Comparison of ENCODE assay signal across 1 cellular context in the genomic region with DNA sequence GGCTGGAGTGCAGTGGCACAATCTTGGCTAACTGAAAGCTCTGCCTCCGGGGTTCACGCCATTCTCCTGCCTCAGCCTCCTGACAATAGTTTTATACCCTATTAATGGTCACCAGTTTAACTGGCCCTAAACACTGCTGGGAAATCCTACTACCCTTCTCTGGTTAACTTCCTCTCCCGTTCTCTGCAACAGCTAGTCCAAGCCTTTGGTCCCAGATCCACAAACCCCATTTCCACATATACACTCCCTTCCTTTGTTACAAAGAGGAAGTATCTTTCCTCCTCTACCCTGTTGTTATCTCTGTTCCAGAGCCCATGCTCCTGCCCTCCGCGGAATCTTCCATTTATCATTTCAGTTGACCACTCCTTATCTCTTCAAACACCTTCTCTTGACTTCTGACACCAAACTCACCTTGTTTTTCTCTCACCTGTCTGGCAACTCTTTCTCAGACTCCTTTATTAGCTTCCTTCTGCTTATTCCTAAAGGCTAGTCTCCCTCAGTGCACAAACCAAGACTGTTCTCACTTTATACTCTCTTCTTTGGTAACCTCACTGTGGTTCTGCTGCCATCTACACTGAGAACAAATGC.
TF ChIP-seq lines count a peak whose summit lies in the region.

No MANE protein-coding gene starts in this region.

TF ChIP-seq in K562, 482 proteins besides CTCF, POLR2A, EP300 and RAD21 (continued from another document):
- TF ChIP-seq, protein P1, sequence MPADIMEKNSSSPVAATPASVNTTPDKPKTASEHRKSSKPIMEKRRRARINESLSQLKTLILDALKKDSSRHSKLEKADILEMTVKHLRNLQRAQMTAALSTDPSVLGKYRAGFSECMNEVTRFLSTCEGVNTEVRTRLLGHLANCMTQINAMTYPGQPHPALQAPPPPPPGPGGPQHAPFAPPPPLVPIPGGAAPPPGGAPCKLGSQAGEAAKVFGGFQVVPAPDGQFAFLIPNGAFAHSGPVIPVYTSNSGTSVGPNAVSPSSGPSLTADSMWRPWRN (IDR thresholded peaks at IDR 0.05; ENCODE audit: low read depth) = peak; percentile 43; the same call in 1 of the 2 replicates
- TF ChIP-seq ERF (CRISPR knock-in tag; IDR thresholded peaks at IDR 0.05) (0 out of 2 replicates have a peak, but pooled peaks have one; percentile 26), ELF1 (tag; IDR thresholded peaks at IDR 0.05) (peak; percentile 40; the same call in 1 of the 2 replicates), TCF7 (IDR thresholded peaks at IDR 0.05; ENCODE audit: borderline replicate concordance) (0 out of 2 replicates have a peak, but pooled peaks have one; percentile 70), KDM1A (IDR thresholded peaks at IDR 0.05) (peak; percentile 73 to 81; a peak in 3 of 4 replicates), BRD9 (IDR thresholded peaks at IDR 0.05; ENCODE audit: low read depth, partially characterized antibody) (peak; percentile 65), ZNF766 (CRISPR knock-in tag; conservative IDR thresholded peaks at IDR 0.05) (peak; percentile 88), BDP1 (IDR thresholded peaks at IDR 0.05; ENCODE audit: insufficient read depth, insufficient read length) (no peak), ZBED1 (IDR thresholded peaks at IDR 0.05) (0 out of 2 replicates have a peak, but pooled peaks have one; percentile 72), TBP (optimal IDR thresholded peaks at IDR 0.05; ENCODE audit: low read depth, low read length) (peak; percentile 14), ZNF24 (IDR thresholded peaks at IDR 0.05) (peak; percentile 55; the same call in 1 of the 2 replicates), ZNF586 (CRISPR knock-in tag; conservative IDR thresholded peaks at IDR 0.05) (no peak), NBN (IDR thresholded peaks at IDR 0.05; ENCODE audit: low read depth) (peak; percentile 97), ILK (tag; IDR thresholded peaks at IDR 0.05; ENCODE audit: borderline replicate concordance, low read depth) (no peak), YBX1 (IDR thresholded peaks at IDR 0.05) (no peak), LCOR (CRISPR knock-in tag; IDR thresholded peaks at IDR 0.05) (no peak), NFRKB (IDR thresholded peaks at IDR 0.05; ENCODE audit: low read depth) (peak; percentile 68; the same call in 1 of the 2 replicates), ELF4 (CRISPR knock-in tag; IDR thresholded peaks at IDR 0.05) (peak; percentile 95), ZBTB7A (IDR thresholded peaks at IDR 0.05; ENCODE audit: borderline replicate concordance, control insufficient read depth, low read depth, low read length) (no peak), GABPB1 (CRISPR knock-in tag; IDR thresholded peaks at IDR 0.05) (0 out of 2 replicates have a peak, but pooled peaks have one; percentile 37), ZNF644 (tag; IDR thresholded peaks at IDR 0.05; ENCODE audit: low read depth) (no peak; the same call in 1 of the 2 replicates), CCNT2 (IDR thresholded peaks at IDR 0.05; ENCODE audit: borderline replicate concordance, extremely low read depth, insufficient read length, low read depth, low read length) (peak; percentile 74), FOXJ3 (CRISPR knock-in tag; IDR thresholded peaks at IDR 0.05) (no peak), ZNF584 (CRISPR knock-in tag; IDR thresholded peaks at IDR 0.05; ENCODE audit: low read depth) (peak; percentile 65; the same call in 1 of the 2 replicates), DDX20 (tag; IDR thresholded peaks at IDR 0.05; ENCODE audit: low read depth) (no peak), CBFB (CRISPR knock-in tag; IDR thresholded peaks at IDR 0.05) (no peak), THRAP3 (IDR thresholded peaks at IDR 0.05; ENCODE audit: borderline replicate concordance) (no peak), NR2C2 (CRISPR knock-in tag; IDR thresholded peaks at IDR 0.05) (no peak), NR2C2 (tag; IDR thresholded peaks at IDR 0.05) (peak; percentile 52), NFIX (CRISPR knock-in tag; IDR thresholded peaks at IDR 0.05; ENCODE audit: low read depth) (no peak), CBFA2T2 (conservative IDR thresholded peaks at IDR 0.05) (peak; percentile 94), ZNF561 (CRISPR knock-in tag; conservative IDR thresholded peaks at IDR 0.05) (no peak), SPI1 (IDR thresholded peaks at IDR 0.05; ENCODE audit: borderline replicate concordance, low read depth, low read length) (peak; percentile 75; the same call in 1 of the 2 replicates), SAFB2 (IDR thresholded peaks at IDR 0.05; ENCODE audit: borderline replicate concordance, low read depth, low read length, severe bottlenecking) (no peak), TOE1 (IDR thresholded peaks at IDR 0.05; ENCODE audit: borderline replicate concordance) (peak; percentile 56; the same call in 1 of the 2 replicates), TOE1 (CRISPR knock-in tag; IDR thresholded peaks at IDR 0.05; ENCODE audit: borderline replicate concordance, low read depth) (no peak)
- TF ChIP-seq, protein P2, sequence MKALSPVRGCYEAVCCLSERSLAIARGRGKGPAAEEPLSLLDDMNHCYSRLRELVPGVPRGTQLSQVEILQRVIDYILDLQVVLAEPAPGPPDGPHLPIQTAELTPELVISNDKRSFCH (CRISPR knock-in tag; IDR thresholded peaks at IDR 0.05) = no peak
- TF ChIP-seq, protein P2 (tag; IDR thresholded peaks at IDR 0.05) = peak; percentile 76; the same call in 1 of the 2 replicates
- TF ChIP-seq, protein P3, sequence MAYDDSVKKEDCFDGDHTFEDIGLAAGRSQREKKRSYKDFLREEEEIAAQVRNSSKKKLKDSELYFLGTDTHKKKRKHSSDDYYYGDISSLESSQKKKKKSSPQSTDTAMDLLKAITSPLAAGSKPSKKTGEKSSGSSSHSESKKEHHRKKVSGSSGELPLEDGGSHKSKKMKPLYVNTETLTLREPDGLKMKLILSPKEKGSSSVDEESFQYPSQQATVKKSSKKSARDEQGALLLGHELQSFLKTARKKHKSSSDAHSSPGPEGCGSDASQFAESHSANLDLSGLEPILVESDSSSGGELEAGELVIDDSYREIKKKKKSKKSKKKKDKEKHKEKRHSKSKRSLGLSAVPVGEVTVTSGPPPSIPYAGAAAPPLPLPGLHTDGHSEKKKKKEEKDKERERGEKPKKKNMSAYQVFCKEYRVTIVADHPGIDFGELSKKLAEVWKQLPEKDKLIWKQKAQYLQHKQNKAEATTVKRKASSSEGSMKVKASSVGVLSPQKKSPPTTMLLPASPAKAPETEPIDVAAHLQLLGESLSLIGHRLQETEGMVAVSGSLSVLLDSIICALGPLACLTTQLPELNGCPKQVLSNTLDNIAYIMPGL (CRISPR knock-in tag; IDR thresholded peaks at IDR 0.05) = no peak
- TF ChIP-seq, protein P4, sequence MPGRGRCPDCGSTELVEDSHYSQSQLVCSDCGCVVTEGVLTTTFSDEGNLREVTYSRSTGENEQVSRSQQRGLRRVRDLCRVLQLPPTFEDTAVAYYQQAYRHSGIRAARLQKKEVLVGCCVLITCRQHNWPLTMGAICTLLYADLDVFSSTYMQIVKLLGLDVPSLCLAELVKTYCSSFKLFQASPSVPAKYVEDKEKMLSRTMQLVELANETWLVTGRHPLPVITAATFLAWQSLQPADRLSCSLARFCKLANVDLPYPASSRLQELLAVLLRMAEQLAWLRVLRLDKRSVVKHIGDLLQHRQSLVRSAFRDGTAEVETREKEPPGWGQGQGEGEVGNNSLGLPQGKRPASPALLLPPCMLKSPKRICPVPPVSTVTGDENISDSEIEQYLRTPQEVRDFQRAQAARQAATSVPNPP (IDR thresholded peaks at IDR 0.05; ENCODE audit: borderline replicate concordance, insufficient read depth, insufficient read length) = no peak
- TF ChIP-seq, protein P5, sequence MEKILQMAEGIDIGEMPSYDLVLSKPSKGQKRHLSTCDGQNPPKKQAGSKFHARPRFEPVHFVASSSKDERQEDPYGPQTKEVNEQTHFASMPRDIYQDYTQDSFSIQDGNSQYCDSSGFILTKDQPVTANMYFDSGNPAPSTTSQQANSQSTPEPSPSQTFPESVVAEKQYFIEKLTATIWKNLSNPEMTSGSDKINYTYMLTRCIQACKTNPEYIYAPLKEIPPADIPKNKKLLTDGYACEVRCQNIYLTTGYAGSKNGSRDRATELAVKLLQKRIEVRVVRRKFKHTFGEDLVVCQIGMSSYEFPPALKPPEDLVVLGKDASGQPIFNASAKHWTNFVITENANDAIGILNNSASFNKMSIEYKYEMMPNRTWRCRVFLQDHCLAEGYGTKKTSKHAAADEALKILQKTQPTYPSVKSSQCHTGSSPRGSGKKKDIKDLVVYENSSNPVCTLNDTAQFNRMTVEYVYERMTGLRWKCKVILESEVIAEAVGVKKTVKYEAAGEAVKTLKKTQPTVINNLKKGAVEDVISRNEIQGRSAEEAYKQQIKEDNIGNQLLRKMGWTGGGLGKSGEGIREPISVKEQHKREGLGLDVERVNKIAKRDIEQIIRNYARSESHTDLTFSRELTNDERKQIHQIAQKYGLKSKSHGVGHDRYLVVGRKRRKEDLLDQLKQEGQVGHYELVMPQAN (IDR thresholded peaks at IDR 0.05; ENCODE audit: borderline replicate concordance) = peak; percentile 57; the same call in 1 of the 2 replicates
- TF ChIP-seq, protein P6, sequence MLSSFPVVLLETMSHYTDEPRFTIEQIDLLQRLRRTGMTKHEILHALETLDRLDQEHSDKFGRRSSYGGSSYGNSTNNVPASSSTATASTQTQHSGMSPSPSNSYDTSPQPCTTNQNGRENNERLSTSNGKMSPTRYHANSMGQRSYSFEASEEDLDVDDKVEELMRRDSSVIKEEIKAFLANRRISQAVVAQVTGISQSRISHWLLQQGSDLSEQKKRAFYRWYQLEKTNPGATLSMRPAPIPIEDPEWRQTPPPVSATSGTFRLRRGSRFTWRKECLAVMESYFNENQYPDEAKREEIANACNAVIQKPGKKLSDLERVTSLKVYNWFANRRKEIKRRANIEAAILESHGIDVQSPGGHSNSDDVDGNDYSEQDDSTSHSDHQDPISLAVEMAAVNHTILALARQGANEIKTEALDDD (IDR thresholded peaks at IDR 0.05) = peak; percentile 93
- TF ChIP-seq, protein P7, sequence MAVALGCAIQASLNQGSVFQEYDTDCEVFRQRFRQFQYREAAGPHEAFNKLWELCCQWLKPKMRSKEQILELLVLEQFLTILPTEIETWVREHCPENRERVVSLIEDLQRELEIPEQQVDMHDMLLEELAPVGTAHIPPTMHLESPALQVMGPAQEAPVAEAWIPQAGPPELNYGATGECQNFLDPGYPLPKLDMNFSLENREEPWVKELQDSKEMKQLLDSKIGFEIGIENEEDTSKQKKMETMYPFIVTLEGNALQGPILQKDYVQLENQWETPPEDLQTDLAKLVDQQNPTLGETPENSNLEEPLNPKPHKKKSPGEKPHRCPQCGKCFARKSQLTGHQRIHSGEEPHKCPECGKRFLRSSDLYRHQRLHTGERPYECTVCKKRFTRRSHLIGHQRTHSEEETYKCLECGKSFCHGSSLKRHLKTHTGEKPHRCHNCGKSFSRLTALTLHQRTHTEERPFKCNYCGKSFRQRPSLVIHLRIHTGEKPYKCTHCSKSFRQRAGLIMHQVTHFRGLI (CRISPR knock-in tag; IDR thresholded peaks at IDR 0.05) = 0 out of 2 replicates have a peak, but pooled peaks have one; percentile 29
- TF ChIP-seq, protein P8, sequence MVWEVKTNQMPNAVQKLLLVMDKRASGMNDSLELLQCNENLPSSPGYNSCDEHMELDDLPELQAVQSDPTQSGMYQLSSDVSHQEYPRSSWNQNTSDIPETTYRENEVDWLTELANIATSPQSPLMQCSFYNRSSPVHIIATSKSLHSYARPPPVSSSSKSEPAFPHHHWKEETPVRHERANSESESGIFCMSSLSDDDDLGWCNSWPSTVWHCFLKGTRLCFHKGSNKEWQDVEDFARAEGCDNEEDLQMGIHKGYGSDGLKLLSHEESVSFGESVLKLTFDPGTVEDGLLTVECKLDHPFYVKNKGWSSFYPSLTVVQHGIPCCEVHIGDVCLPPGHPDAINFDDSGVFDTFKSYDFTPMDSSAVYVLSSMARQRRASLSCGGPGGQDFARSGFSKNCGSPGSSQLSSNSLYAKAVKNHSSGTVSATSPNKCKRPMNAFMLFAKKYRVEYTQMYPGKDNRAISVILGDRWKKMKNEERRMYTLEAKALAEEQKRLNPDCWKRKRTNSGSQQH (CRISPR knock-in tag; IDR thresholded peaks at IDR 0.05) = peak; percentile 92; the same call in 1 of the 2 replicates
- TF ChIP-seq, protein P9, sequence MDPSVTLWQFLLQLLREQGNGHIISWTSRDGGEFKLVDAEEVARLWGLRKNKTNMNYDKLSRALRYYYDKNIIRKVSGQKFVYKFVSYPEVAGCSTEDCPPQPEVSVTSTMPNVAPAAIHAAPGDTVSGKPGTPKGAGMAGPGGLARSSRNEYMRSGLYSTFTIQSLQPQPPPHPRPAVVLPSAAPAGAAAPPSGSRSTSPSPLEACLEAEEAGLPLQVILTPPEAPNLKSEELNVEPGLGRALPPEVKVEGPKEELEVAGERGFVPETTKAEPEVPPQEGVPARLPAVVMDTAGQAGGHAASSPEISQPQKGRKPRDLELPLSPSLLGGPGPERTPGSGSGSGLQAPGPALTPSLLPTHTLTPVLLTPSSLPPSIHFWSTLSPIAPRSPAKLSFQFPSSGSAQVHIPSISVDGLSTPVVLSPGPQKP (CRISPR knock-in tag; IDR thresholded peaks at IDR 0.05) = no peak
- TF ChIP-seq, protein P10, sequence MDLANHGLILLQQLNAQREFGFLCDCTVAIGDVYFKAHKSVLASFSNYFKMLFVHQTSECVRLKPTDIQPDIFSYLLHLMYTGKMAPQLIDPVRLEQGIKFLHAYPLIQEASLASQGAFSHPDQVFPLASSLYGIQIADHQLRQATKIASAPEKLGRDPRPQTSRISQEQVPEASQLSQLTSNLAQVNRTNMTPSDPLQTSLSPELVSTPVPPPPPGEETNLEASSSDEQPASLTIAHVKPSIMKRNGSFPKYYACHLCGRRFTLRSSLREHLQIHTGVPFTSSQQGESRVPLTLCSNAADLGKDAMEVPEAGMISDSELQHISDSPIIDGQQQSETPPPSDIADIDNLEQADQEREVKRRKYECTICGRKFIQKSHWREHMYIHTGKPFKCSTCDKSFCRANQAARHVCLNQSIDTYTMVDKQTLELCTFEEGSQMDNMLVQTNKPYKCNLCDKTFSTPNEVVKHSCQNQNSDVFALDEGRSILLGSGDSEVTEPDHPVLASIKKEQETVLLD (IDR thresholded peaks at IDR 0.05) = peak; percentile 91
TF ChIP-seq in K562: peak in this region for 150.
